Comparison of ENCODE assay signal across 2 cellular contexts in genomic region chr6:77688641-77689040, GRCh38.
TF ChIP-seq lines count a peak whose summit lies in the region.

No MANE protein-coding gene starts in this region.

TF ChIP-seq in liver, 16 proteins besides CTCF, POLR2A, EP300 and RAD21:
- TF ChIP-seq NR2F2 (IDR thresholded peaks at IDR 0.05) (no peak), HNF4A (conservative IDR thresholded peaks at IDR 0.05) (peak; percentile 54 to 57)
- TF ChIP-seq, protein P1, sequence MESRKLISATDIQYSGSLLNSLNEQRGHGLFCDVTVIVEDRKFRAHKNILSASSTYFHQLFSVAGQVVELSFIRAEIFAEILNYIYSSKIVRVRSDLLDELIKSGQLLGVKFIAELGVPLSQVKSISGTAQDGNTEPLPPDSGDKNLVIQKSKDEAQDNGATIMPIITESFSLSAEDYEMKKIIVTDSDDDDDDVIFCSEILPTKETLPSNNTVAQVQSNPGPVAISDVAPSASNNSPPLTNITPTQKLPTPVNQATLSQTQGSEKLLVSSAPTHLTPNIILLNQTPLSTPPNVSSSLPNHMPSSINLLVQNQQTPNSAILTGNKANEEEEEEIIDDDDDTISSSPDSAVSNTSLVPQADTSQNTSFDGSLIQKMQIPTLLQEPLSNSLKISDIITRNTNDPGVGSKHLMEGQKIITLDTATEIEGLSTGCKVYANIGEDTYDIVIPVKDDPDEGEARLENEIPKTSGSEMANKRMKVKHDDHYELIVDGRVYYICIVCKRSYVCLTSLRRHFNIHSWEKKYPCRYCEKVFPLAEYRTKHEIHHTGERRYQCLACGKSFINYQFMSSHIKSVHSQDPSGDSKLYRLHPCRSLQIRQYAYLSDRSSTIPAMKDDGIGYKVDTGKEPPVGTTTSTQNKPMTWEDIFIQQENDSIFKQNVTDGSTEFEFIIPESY (IDR thresholded peaks at IDR 0.05): no peak

TF ChIP-seq in HepG2, 621 proteins besides CTCF, POLR2A, EP300 and RAD21:
- TF ChIP-seq SMAD9 (CRISPR knock-in tag; IDR thresholded peaks at IDR 0.05): no peak
- no peak for TF ChIP-seq ZNF563 (CRISPR knock-in tag; IDR thresholded peaks at IDR 0.05)
- TF ChIP-seq DNMT3B (CRISPR knock-in tag; conservative IDR thresholded peaks at IDR 0.05): no peak
- TF ChIP-seq GTF3A (CRISPR knock-in tag; conservative IDR thresholded peaks at IDR 0.05): no peak
- no peak for TF ChIP-seq ZNF773 (CRISPR knock-in tag; IDR thresholded peaks at IDR 0.05; ENCODE audit: borderline replicate concordance)
- no peak for TF ChIP-seq ZSCAN9 (CRISPR knock-in tag; IDR thresholded peaks at IDR 0.05; ENCODE audit: borderline replicate concordance)
- TF ChIP-seq NR2F1 (CRISPR knock-in tag; IDR thresholded peaks at IDR 0.05): no peak
- TF ChIP-seq NCOR1 (IDR thresholded peaks at IDR 0.05; ENCODE audit: borderline replicate concordance, low read length): no peak
- TF ChIP-seq JARID2 (CRISPR knock-in tag; IDR thresholded peaks at IDR 0.05; ENCODE audit: insufficient replicate concordance): no peak
TF ChIP-seq in HepG2: peak in this region for 0.
